In the genomic region with DNA sequence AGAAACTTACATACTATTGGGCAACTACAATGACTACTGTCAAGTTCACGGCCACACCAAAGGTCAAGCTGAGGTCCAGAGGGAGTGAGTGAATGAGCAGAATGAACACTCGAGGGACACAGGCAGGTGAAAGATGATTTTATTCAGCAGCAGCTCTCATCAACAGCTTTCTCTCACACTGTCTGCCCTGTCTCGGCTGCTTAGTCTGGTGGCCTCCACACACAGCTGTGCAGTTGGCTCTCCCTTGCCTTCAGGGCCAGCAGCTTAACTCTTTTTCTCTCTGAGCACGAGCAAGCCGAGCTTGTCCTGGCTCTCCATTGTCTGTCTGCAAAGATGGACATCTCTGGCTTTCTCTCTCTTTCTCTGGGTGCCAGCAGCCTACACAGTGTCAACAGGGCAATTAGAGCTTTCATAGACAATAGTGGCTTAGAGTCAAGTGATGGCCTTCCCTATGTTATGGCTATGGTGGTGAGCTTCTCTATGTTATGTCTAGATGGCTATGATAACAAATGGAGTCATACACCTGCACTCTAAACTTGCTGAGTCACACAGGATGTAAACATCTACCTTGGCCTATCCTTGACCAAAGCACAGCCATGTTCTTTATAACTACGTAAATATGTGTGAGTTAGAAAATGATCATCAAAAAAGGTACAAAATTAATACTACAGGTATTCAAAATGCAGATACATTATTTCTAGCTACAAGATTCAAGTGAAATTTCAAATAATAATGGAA, we compare ENCODE assay signal across 15 cellular contexts.
"Had no signal": no experiment of that assay in that cellular context is flagged by ENCODE, and none has a peak within 500 bp of the region (broad histone marks: within the 10 kb centered on the region; RNA-seq: fewer than 3 reads in every experiment).

No MANE protein-coding gene starts in this region.

- FAIRE-seq: keratinocyte had no signal

- H3K4me3 ChIP-seq: adrenal gland, gastroesophageal sphincter, left ventricle myocardium inferior, tibial artery, uterus had no signal

- H3K36me3 ChIP-seq: adrenal gland, gastroesophageal sphincter, left ventricle myocardium inferior, tibial artery, uterus had no signal

- H3K27me3 ChIP-seq: adrenal gland, gastroesophageal sphincter, tibial artery, uterus had no signal

- DNase-seq: activated CD4-positive, alpha-beta T cell treated with anti-CD3 and anti-CD28 coated beads, Interleukin-2, amount 50 U/mL, for 4 hours; activated naive CD4-positive, alpha-beta T cell treated with anti-CD3 and anti-CD28 coated beads, Interleukin-2, amount 50 U/mL, for 16 hours; activated T-cell treated with anti-CD3 and anti-CD28 coated beads, Interleukin-2, amount 50 U/mL, for 1 hour; adrenal gland; central memory CD4-positive, alpha-beta T cell; cortex of kidney; effector memory CD4-positive, alpha-beta T cell; left ventricle myocardium inferior; mesenchymal stem cell; stimulated activated CD4-positive, alpha-beta T cell treated with anti-CD3 and anti-CD28 coated beads, Interleukin-15, amount 100 ng/mL, for 24 hours; stimulated activated CD4-positive, alpha-beta T cell treated with anti-CD3 and anti-CD28 coated beads, Interleukin-4, amount 100 ng/mL, for 4 hours; tibial artery; uterus had no signal

- ATAC-seq: gastroesophageal sphincter had no signal
